ENCODE assay signal across 8 cellular contexts in the genomic region with DNA sequence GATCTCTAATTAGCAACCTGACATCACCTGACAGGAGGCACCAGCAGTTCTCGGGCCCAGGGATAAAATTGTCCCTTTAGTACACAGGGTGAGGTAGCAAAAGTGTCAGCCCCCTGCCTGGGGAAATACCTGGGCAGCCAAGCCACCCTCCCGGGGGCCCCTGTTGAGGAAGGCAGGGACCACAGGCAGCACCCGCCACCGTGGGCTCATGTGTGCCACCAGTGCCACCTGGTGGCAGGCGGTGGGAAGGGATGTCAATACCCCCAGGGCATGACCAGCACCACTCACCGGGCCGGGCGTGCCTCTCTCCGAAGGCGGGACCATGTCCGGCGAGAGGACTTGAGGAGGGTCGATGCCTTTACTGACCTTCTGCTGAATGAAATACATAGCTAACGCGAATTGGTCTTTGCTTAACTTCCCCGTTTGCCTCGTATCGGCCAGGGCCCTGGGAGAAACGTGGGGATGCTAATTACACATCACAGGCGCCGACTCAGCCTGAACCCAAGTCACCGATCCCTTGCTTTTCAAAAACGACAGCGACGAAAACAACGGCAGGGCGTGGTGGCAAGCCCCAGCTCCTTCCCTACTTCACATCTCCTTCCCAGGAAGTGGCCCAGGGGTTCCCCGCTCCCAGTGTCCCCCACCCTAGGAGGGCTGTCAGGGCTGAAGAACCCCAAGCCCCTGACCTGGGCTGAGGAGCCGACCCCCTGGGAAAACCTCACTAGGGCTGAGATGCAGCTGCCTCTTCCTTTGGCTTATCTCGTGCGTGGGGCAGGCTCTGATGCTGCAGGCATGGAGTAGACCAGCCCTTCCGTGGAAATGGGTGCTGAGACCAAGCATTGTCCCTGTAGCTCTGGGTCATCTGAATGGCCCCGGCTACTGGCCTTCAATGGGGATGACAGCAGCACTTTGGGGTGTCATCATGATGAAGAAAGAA. TPM values are rescaled to one million over a fixed set of nuclear protein-coding genes. Genes with fewer than 3 reads are reported as not detected.
DNase-seq lines count a peak whose midpoint lies in the region; ATAC-seq and TF ChIP-seq lines count a peak whose summit lies in the region.

No MANE protein-coding gene starts in this region.

- peak; percentile 89 for ATAC-seq in upper lobe of right lung
- ATAC-seq in GM21447 (IDR thresholded peaks at IDR 0.05; ENCODE audit: unreplicated experiment) = no peak

- no peak overlapping the region for H3K4me2 ChIP-seq in parathyroid adenoma (ENCODE audit: low read length)

- H3K9me3 ChIP-seq in parathyroid adenoma (ENCODE audit: control insufficient read depth, low read length) (no peaks in the 10 kb centered on the region), upper lobe of right lung (no peaks in the 10 kb centered on the region)

- H3K9ac ChIP-seq in parathyroid adenoma = peak overlapping the region; percentile 28

- H3K79me2 ChIP-seq in parathyroid adenoma = peaks cover 34% of the 10 kb centered on the region

- H3K36me3 ChIP-seq in parathyroid adenoma (ENCODE audit: control insufficient read depth, insufficient read depth, low read length) (no peaks in the 10 kb centered on the region), upper lobe of right lung (peaks cover 75% of the 10 kb centered on the region)

- H3K4me3 ChIP-seq in parathyroid adenoma (ENCODE audit: low read depth, low read length) (no peak overlapping the region), upper lobe of right lung (no peak overlapping the region)

- TF ChIP-seq CTCF in C4-2B (conservative IDR thresholded peaks at IDR 0.05) (peak; percentile 92), parathyroid adenoma (IDR thresholded peaks at IDR 0.05) (peak; percentile 77), upper lobe of right lung (IDR thresholded peaks at IDR 0.05) (peak; percentile 87)

- H3K4me1 ChIP-seq in parathyroid adenoma (no peaks in the 10 kb centered on the region), upper lobe of right lung (no peaks in the 10 kb centered on the region)

- H3K27me3 ChIP-seq in parathyroid adenoma (ENCODE audit: control insufficient read depth, insufficient read depth, low read length) = no peaks in the 10 kb centered on the region
- no peaks in the 10 kb centered on the region for H3K27me3 ChIP-seq in upper lobe of right lung

- intact Hi-C loops in upper lobe of right lung (cut with DNase I) = no loop called here

- DNase-seq in H4 (ENCODE audit: low spot score) (peak; percentile 53), SHP77 treated with DMSO at 0.1 percent for 48 hours (lab: John Stamatoyannopoulos, UW) (peak; percentile 17), foreskin melanocyte (peak; percentile 16), upper lobe of right lung (peak; percentile 83)
- DNase-seq in activated T-helper 9 cell treated with anti-CD3 and anti-CD28 coated beads, Interleukin-2, amount 50 U/mL, for 16 hours (ENCODE audit: low read depth) = peak; percentile 50

- no peak overlapping the region for H2AFZ ChIP-seq in parathyroid adenoma

- no peak overlapping the region for H3K27ac ChIP-seq in C4-2B
- H3K27ac ChIP-seq in parathyroid adenoma = no peak overlapping the region
- no peak overlapping the region for H3K27ac ChIP-seq in upper lobe of right lung

RNA-seq across cellular contexts. Expression of a gene that starts 53.8 kb away (rescaled TPM):
- 6.7 and 8.5 TPM in 2 replicates for total RNA-seq in H4 (2014; rRNA removed; shearing (Covaris generic))
- total RNA-seq in upper lobe of right lung = 42.8 TPM

Comparison
In these comparisons a context has a peak if more than half of its experiments do, and no peak if none do; other contexts are left out.
1. DNase-seq: peak in every context shown above with its lines; median percentile 83 in upper lobe of right lung; 53 in H4; 50 in activated T-helper 9 cell treated with anti-CD3 and anti-CD28 coated beads, Interleukin-2, amount 50 U/mL, for 16 hours; 17 in SHP77 treated with DMSO at 0.1 percent for 48 hours; 16 in foreskin melanocyte.